Comparison of ENCODE assay signal across 8 cellular contexts in genomic region chr5:137888875-137889759, GRCh38. TPM values are rescaled to one million over a fixed set of nuclear protein-coding genes. Genes with fewer than 3 reads are reported as not detected.
DNase-seq lines count a peak whose midpoint lies in the region; ATAC-seq and TF ChIP-seq lines count a peak whose summit lies in the region.

Gene PKD2L2 (plus strand): TSS chr5:137889457. CDS start chr5:137889492, 35 bp downstream.

- WGBS in esophagus, 2 donors: 13 to 16% methylated on average over 56 to 59 of the region's 59 CpGs

- H3K4me3 ChIP-seq in GM12864 (ENCODE audit: low read depth, low read length) (peak within 1 kb of the TSS; percentile 67), esophagus (ENCODE audit: low read depth in 1 of 2, low read length in 2 of 2) (peak within 1 kb of the TSS; percentile 62 to 65), muscle layer of colon (ENCODE audit: low read depth in 1 of 2, low read length in 2 of 2) (peak within 1 kb of the TSS; percentile 56 to 62)

- H3K4me1 ChIP-seq in esophagus (ENCODE audit: control insufficient read depth in 2 of 2, insufficient read depth in 2 of 2, low read length in 1 of 2) (peaks cover 0 to 3% of the 10 kb centered on the region in 2 donors), muscle layer of colon (ENCODE audit: insufficient read depth, low read length) (peaks cover 4% of the 10 kb centered on the region)

- H3K36me3 ChIP-seq in esophagus (ENCODE audit: control insufficient read depth in 2 of 2, insufficient read depth in 2 of 2, low read length in 1 of 2): no peaks in the 10 kb centered on the region
- no peaks in the 10 kb centered on the region for H3K36me3 ChIP-seq in muscle layer of colon (ENCODE audit: insufficient read depth, low read length)

- H3K27ac ChIP-seq in esophagus (ENCODE audit: low read depth in 2 of 2, low read length in 1 of 2) (peak within 1 kb of the TSS; percentile 81 to 84), muscle layer of colon (ENCODE audit: low read depth, low read length) (peak within 1 kb of the TSS; percentile 39)

- H3K27me3 ChIP-seq in esophagus (ENCODE audit: control insufficient read depth in 1 of 2, insufficient read depth in 2 of 2, low read length in 2 of 2): no peaks in the 10 kb centered on the region
- no peaks in the 10 kb centered on the region for H3K27me3 ChIP-seq in muscle layer of colon (ENCODE audit: control insufficient read depth in 1 of 2, insufficient read depth in 2 of 2, low read length in 2 of 2)

- ATAC-seq in HG02588 (IDR thresholded peaks at IDR 0.05; ENCODE audit: unreplicated experiment): peak; percentile 98

- DNase-seq in GM12864 (ENCODE audit: low read depth) (peak; percentile 69), NCI-H524 treated with DMSO at 0.1 percent for 48 hours (lab: John Stamatoyannopoulos, UW) (peak; percentile 29), activated T-cell treated with anti-CD3 and anti-CD28 coated beads for 1 hour (ENCODE audit: low read depth) (peak; percentile 67), NCI-H446 (lab: John Stamatoyannopoulos, UW) (no peak)
- DNase-seq in stimulated activated CD8-positive, alpha-beta memory T cell treated with anti-CD3 and anti-CD28 coated beads, Interleukin-7, amount 100 ng/mL, for 1 hour (ENCODE audit: low read depth in 2 of 2): peak; percentile 62 to 66

- H3K9me3 ChIP-seq in esophagus (ENCODE audit: control insufficient read depth in 2 of 2, insufficient read depth in 1 of 2, low read depth in 1 of 2, low read length in 1 of 2) (no peaks in the 10 kb centered on the region), muscle layer of colon (ENCODE audit: low read length) (no peaks in the 10 kb centered on the region)

- TF ChIP-seq CTCF in GM12864 (IDR thresholded peaks at IDR 0.05; ENCODE audit: low read depth, low read length, missing control alignments): peak; percentile 26

- H3K9ac ChIP-seq in muscle layer of colon (ENCODE audit: low read length): no peak within 1 kb of the TSS

RNA-seq across cellular contexts. Expression of gene PKD2L2, which starts in this region (rescaled TPM):
- under 1 TPM in 1 of 2 donors, not detected in 1; 0.02 TPM for polyA plus RNA-seq in esophagus

Comparison
In these comparisons a context has a peak if more than half of its experiments do, and no peak if none do; other contexts are left out.
1. DNase-seq: peak in GM12864 (single experiment), NCI-H524 treated with DMSO at 0.1 percent for 48 hours (single experiment), activated T-cell treated with anti-CD3 and anti-CD28 coated beads for 1 hour (single experiment) and stimulated activated CD8-positive, alpha-beta memory T cell treated with anti-CD3 and anti-CD28 coated beads, Interleukin-7, amount 100 ng/mL, for 1 hour (2 of 2); none in NCI-H446 (0 of 2).
2. Peak in every context shown above with its lines, with median percentiles within 50 percentile points of each other: H3K4me3 ChIP-seq.